ENCODE assay signal across 28 cellular contexts in genomic region chr2:8392098-8392844, GRCh38.
A peak's percentile ranks its signal among the peaks of the same experiment; 100 is the strongest.
DNase-seq lines count a peak whose midpoint lies in the region; ATAC-seq and TF ChIP-seq lines count a peak whose summit lies in the region.
"Had no signal": no experiment of that assay in that cellular context is flagged by ENCODE, and none has a peak within 500 bp of the region (broad histone marks: within the 10 kb centered on the region; RNA-seq: fewer than 3 reads in every experiment).

No MANE protein-coding gene starts in this region.

- POLR2A ChIA-PET in A673 (lab: Charles Lee; ENCODE audit: low non-redundant PET) = no interaction called here

- no peaks in the 10 kb centered on the region for H3K27me3 ChIP-seq in A673 (replicated peaks; ENCODE audit: insufficient read depth, low read depth, low read length, poor library complexity)
- H3K27me3 ChIP-seq in HUES64 (ENCODE audit: insufficient read depth, low read length) = no peaks in the 10 kb centered on the region
- H3K27me3 ChIP-seq in right lobe of liver = no peaks in the 10 kb centered on the region
- H3K27me3 ChIP-seq in Peyer's patch = no peaks in the 10 kb centered on the region
- H3K27me3 ChIP-seq: ascending aorta, colonic mucosa, pancreas had no signal

- H3K4me1 ChIP-seq in A673 (ENCODE audit: insufficient read depth, low read length, poor library complexity, severe bottlenecking) (peaks cover 64% of the 10 kb centered on the region), HUES64 (ENCODE audit: insufficient read depth, low read length) (peaks cover 13% of the 10 kb centered on the region), right lobe of liver (peaks cover 0 to 24% (median 2%) of the 10 kb centered on the region in 4 donors), Peyer's patch (no peaks in the 10 kb centered on the region)
- H3K4me1 ChIP-seq: ascending aorta, colonic mucosa had no signal

- H3K9me3 ChIP-seq in A673 (ENCODE audit: low read depth, low read length, poor library complexity, severe bottlenecking) (no peaks in the 10 kb centered on the region), HUES64 (ENCODE audit: insufficient read depth, low read depth, low read length) (no peaks in the 10 kb centered on the region), right lobe of liver (no peaks in the 10 kb centered on the region), Peyer's patch (no peaks in the 10 kb centered on the region)
- H3K9me3 ChIP-seq: colonic mucosa, pancreas, SK-N-SH, thoracic aorta had no signal

- intact Hi-C loops in A673 (cut with micrococcal nuclease; ENCODE audit: unreplicated experiment) (loop anchor here (10.0 kb wide), 1 partner anchor 363 kb away; no protein-coding TSS in a partner anchor), right lobe of liver (cut with DNase I) (loop anchor here in 1 of 2 donors (10.0 kb wide), 1 partner anchor 77 kb away; no protein-coding TSS in a partner anchor)

- no TSS peak for BruUV-seq in A673 (replicated peaks; lab: Mats Ljungman, UMichigan)

- no peak for TF ChIP-seq POLR2A in right lobe of liver (IDR thresholded peaks at IDR 0.05)
- TF ChIP-seq POLR2A in Peyer's patch (IDR thresholded peaks at IDR 0.05) = no peak

- WGBS in HUES64 = 66% methylated on average over 12 of the region's 12 CpGs
- WGBS in right lobe of liver (ENCODE audit: insufficient coverage, low coverage, low lambda C conversion rate, missing lambda C conversion rate) = 43% methylated on average over 5 of the region's 12 CpGs

- CTCF ChIA-PET in A673 (lab: Charles Lee) = no interaction called here

- no peak overlapping the region for H3K9ac ChIP-seq in HUES64 (ENCODE audit: low read depth, low read length)
- H3K9ac ChIP-seq: SK-N-SH had no signal

- DNase-seq in A673 (ENCODE audit: low spot score) (peak; percentile 30), iPS DF 19.7 (ENCODE audit: low read depth, low spot score) (peak; percentile 78), right lobe of liver (peak; percentile 75 to 85 (median 82)), Peyer's patch (no peak), ACHN (no peak), 8988T (no peak)
- DNase-seq: activated B cell treated with CpG ODN at 0.5 μM for 24 hours; activated CD4-positive, alpha-beta T cell treated with anti-CD3 and anti-CD28 coated beads, Interleukin-2, amount 10 ng/mL, durations not matched to agents 7 days and 5 days; activated CD8-positive, alpha-beta memory T cell treated with anti-CD3 and anti-CD28 coated beads, Interleukin-2, amount 10 ng/mL, durations not matched to agents 7 days and 5 days; activated gamma-delta T cell treated with Interleukin-2 at 50 U/mL for 16 hours; activated T-cell treated with anti-CD3 and anti-CD28 coated beads, Interleukin-2, amount 50 U/mL, for 48 hours; CD8-positive, alpha-beta T cell; colonic mucosa; DMS 273 treated with DMSO at 0.1 percent for 48 hours; effector CD4-positive, alpha-beta T cell; NCI-H1092 treated with DMSO at 0.1 percent for 48 hours; NCI-H1694 treated with DMSO at 0.1 percent for 48 hours; OCI-M1; pancreas; SK-N-SH; stimulated activated CD4-positive, alpha-beta T cell treated with anti-CD3 and anti-CD28 coated beads, Interleukin-1b, Interleukin-23, amount 100 ng/mL, for 48 hours had no signal

- H3K27ac ChIP-seq in A673 (ENCODE audit: low read depth, low read length, poor library complexity, severe bottlenecking) = peak overlapping the region; percentile 84
- H3K27ac ChIP-seq in HUES64 (ENCODE audit: low read depth, low read length) = peak overlapping the region; percentile 89; the same call in 1 of the 2 replicates
- peak overlapping the region in 2 of 3 donors; percentile 12 to 22 for H3K27ac ChIP-seq in right lobe of liver
- no peak overlapping the region for H3K27ac ChIP-seq in Peyer's patch
- H3K27ac ChIP-seq: A549, ascending aorta, colonic mucosa, pancreas, thoracic aorta had no signal

- H3K4me3 ChIP-seq in A673 (ENCODE audit: low read depth, low read length, poor library complexity, severe bottlenecking) = no peak overlapping the region
- H3K4me3 ChIP-seq in HUES64 (ENCODE audit: low read length) = no peak overlapping the region
- no peak overlapping the region for H3K4me3 ChIP-seq in right lobe of liver
- H3K4me3 ChIP-seq in Peyer's patch = no peak overlapping the region
- H3K4me3 ChIP-seq: A549, ascending aorta, colonic mucosa, K562, pancreas, smooth muscle cell, thoracic aorta had no signal

- TF ChIP-seq CTCF in A673 (conservative IDR thresholded peaks at IDR 0.05; ENCODE audit: low read depth, low read length) (no peak), right lobe of liver (IDR thresholded peaks at IDR 0.05) (no peak), Peyer's patch (IDR thresholded peaks at IDR 0.05) (no peak)

- H3K36me3 ChIP-seq in A673 (ENCODE audit: insufficient read depth, low read length, poor library complexity, severe bottlenecking) (no peaks in the 10 kb centered on the region), HUES64 (ENCODE audit: insufficient read depth, low read length) (no peaks in the 10 kb centered on the region), right lobe of liver (no peaks in the 10 kb centered on the region), Peyer's patch (no peaks in the 10 kb centered on the region)
- H3K36me3 ChIP-seq: ascending aorta, colonic mucosa, pancreas, thoracic aorta had no signal

- ATAC-seq in right lobe of liver = peak; percentile 79 to 95 (median 91)
- ATAC-seq in HG03135 (IDR thresholded peaks at IDR 0.05; ENCODE audit: unreplicated experiment) = no peak
- ATAC-seq: A549; activated CD8-positive, alpha-beta memory T cell treated with anti-CD3 and anti-CD28 coated beads, Interleukin-2, amount 10 ng/mL, durations not matched to agents 7 days and 5 days; CD8-positive, alpha-beta T cell; K562; pancreas had no signal

- in situ Hi-C loops in ACHN (cut with HindIII; ENCODE audit: low pct_ligation_motif_present, low pct_unique_long_range_greater_than_20kb, low sequenced_read_pairs) = no loop called here

Comparison
In these comparisons a context has a peak if more than half of its experiments do, and no peak if none do; other contexts are left out.
1. DNase-seq: peak in A673 (single experiment), iPS DF 19.7 (single experiment) and right lobe of liver (3 of 3); none in Peyer's patch (0 of 3), ACHN (single experiment) and 8988T (single experiment).
2. H3K27ac ChIP-seq: peak in A673 (single experiment), HUES64 (single experiment) and right lobe of liver (2 of 3); none in Peyer's patch (0 of 4).